ENCODE assay signal across 16 cellular contexts in the genomic region with DNA sequence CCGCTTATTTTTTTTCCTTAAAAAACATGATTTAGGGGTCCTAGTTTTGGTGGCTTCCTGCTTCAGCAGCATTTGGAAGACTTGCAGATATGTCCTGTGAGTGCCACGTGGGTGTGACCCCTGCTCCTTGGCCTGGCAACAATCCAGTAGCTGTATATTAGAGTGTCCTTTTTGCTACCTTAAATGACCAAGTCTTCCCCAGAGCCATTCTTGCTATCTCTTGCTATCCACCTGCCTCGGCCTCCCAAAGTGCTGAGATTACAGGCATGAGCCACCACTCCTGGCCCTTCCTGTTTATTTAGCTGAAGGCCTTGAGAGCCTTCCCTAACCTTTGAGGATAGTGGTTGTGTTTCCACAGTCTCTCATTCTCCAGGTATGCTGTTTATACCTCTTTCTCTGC. TPM values are rescaled to one million over a fixed set of nuclear protein-coding genes. Genes with fewer than 3 reads are reported as not detected.
A peak's percentile ranks its signal among the peaks of the same experiment; 100 is the strongest.
DNase-seq lines count a peak whose midpoint lies in the region; ATAC-seq and TF ChIP-seq lines count a peak whose summit lies in the region.
"Had no signal": no experiment of that assay in that cellular context is flagged by ENCODE, and none has a peak within 500 bp of the region (broad histone marks: within the 10 kb centered on the region; RNA-seq: fewer than 3 reads in every experiment).

No MANE protein-coding gene starts in this region.

- H3K4me1 ChIP-seq in lung (ENCODE audit: control insufficient read depth in 2 of 2, insufficient read depth in 2 of 2, low read length in 2 of 2): peaks cover 14 to 39% of the 10 kb centered on the region in 2 donors
- H3K4me1 ChIP-seq in transverse colon: peaks cover 25 to 93% (median 71%) of the 10 kb centered on the region in 4 donors

- no peak for TF ChIP-seq EP300 in transverse colon (IDR thresholded peaks at IDR 0.05; ENCODE audit: low read depth)

- CTCF ChIA-PET in activated CD8-positive, alpha-beta T cell treated with anti-CD3 and anti-CD28 coated beads, Interleukin-2, amount 10 ng/mL, durations not matched to agents 7 days and 5 days (lab: Charles Lee): interaction anchor here (1.1 to 2.1 kb wide), 3 partner anchors 16 to 190 kb away, joined by 3 to 4 read pairs (median 3); no protein-coding TSS in a partner anchor
- CTCF ChIA-PET in activated CD8-positive, alpha-beta T cell treated with anti-CD3 and anti-CD28 coated beads for 36 hours (lab: Charles Lee): interaction anchor here (1.4 kb wide), 1 partner anchor 64 kb away, joined by 3 read pairs; no protein-coding TSS in a partner anchor

- H3K4me1 Mint-ChIP-seq in activated CD8-positive, alpha-beta T cell treated with anti-CD3 and anti-CD28 coated beads, Interleukin-2, amount 10 ng/mL, durations not matched to agents 7 days and 5 days (ENCODE audit: low read depth): peaks cover 7% of the 10 kb centered on the region
- peaks cover 8% of the 10 kb centered on the region for H3K4me1 Mint-ChIP-seq in activated CD8-positive, alpha-beta T cell treated with anti-CD3 and anti-CD28 coated beads for 36 hours (ENCODE audit: low read depth)
- H3K4me1 Mint-ChIP-seq in chondrocyte (ENCODE audit: low read depth) (peaks cover 70% of the 10 kb centered on the region), progenitor cell of endocrine pancreas (ENCODE audit: low read depth) (peaks cover 29% of the 10 kb centered on the region)

- intact Hi-C loops in activated CD8-positive, alpha-beta T cell treated with anti-CD3 and anti-CD28 coated beads for 36 hours (cut with micrococcal nuclease): no loop called here
- intact Hi-C loops in transverse colon (cut with DNase I; ENCODE audit: low total_unique reads): loop anchor here (2.0 kb wide), 1 partner anchor 14 kb away; no protein-coding TSS in a partner anchor

- H3K36me3 ChIP-seq in lung (ENCODE audit: control insufficient read depth in 2 of 2, insufficient read depth in 2 of 2, low read length in 2 of 2) (peaks cover 0 to 7% of the 10 kb centered on the region in 2 donors), transverse colon (no peaks in the 10 kb centered on the region)

- H3K9me3 ChIP-seq in lung (ENCODE audit: control insufficient read depth in 2 of 2, insufficient read depth in 1 of 2, low read length in 1 of 2): peaks cover 0 to 1% of the 10 kb centered on the region in 2 donors
- no peaks in the 10 kb centered on the region for H3K9me3 ChIP-seq in transverse colon
- H3K9me3 ChIP-seq: sigmoid colon had no signal

- peak overlapping the region; percentile 42 to 55 for H3K27ac ChIP-seq in lung (ENCODE audit: low read depth in 1 of 2, low read length in 1 of 2)
- peak overlapping the region; percentile 92 to 95 (median 93) for H3K27ac ChIP-seq in transverse colon

- in situ Hi-C loops in transverse colon (cut with MboI; ENCODE audit: low pct_ligation_motif_present in 1 of 4, low pct_unique_long_range_greater_than_20kb in 1 of 4, low sequenced_read_pairs in 3 of 4): no loop called here

- no peaks in the 10 kb centered on the region for H3K27me3 Mint-ChIP-seq in activated CD8-positive, alpha-beta T cell treated with anti-CD3 and anti-CD28 coated beads, Interleukin-2, amount 10 ng/mL, durations not matched to agents 7 days and 5 days (ENCODE audit: low read depth)
- no peaks in the 10 kb centered on the region for H3K27me3 Mint-ChIP-seq in activated CD8-positive, alpha-beta T cell treated with anti-CD3 and anti-CD28 coated beads for 36 hours
- H3K27me3 Mint-ChIP-seq in chondrocyte (ENCODE audit: low read depth) (no peaks in the 10 kb centered on the region), progenitor cell of endocrine pancreas (no peaks in the 10 kb centered on the region)

- H3K4me3 ChIP-seq in lung (no peak overlapping the region), transverse colon (no peak overlapping the region)
- H3K4me3 ChIP-seq: sigmoid colon had no signal

- no peaks in the 10 kb centered on the region for H3K9me3 Mint-ChIP-seq in activated CD8-positive, alpha-beta T cell treated with anti-CD3 and anti-CD28 coated beads, Interleukin-2, amount 10 ng/mL, durations not matched to agents 7 days and 5 days (ENCODE audit: insufficient read depth)
- H3K9me3 Mint-ChIP-seq in activated CD8-positive, alpha-beta T cell treated with anti-CD3 and anti-CD28 coated beads for 36 hours: no peaks in the 10 kb centered on the region
- no peaks in the 10 kb centered on the region for H3K9me3 Mint-ChIP-seq in chondrocyte (ENCODE audit: low read depth)
- no peaks in the 10 kb centered on the region for H3K9me3 Mint-ChIP-seq in progenitor cell of endocrine pancreas (ENCODE audit: low read depth)

- POLR2A ChIA-PET in activated CD8-positive, alpha-beta T cell treated with anti-CD3 and anti-CD28 coated beads, Interleukin-2, amount 10 ng/mL, durations not matched to agents 7 days and 5 days (lab: Charles Lee): no interaction called here
- POLR2A ChIA-PET in activated CD8-positive, alpha-beta T cell treated with anti-CD3 and anti-CD28 coated beads for 36 hours (lab: Charles Lee): interaction anchor here (0.6 to 1.0 kb wide), 2 partner anchors 11 to 81 kb away, joined by 3 read pairs; no protein-coding TSS in a partner anchor

- no peak for ATAC-seq in activated CD8-positive, alpha-beta T cell treated with anti-CD3 and anti-CD28 coated beads, Interleukin-2, amount 10 ng/mL, durations not matched to agents 7 days and 5 days
- no peak for ATAC-seq in activated CD8-positive, alpha-beta T cell treated with anti-CD3 and anti-CD28 coated beads for 36 hours
- no peak for ATAC-seq in lung (ENCODE audit: insufficient read depth, low FRiP score)
- ATAC-seq in HG02970 (IDR thresholded peaks at IDR 0.05; ENCODE audit: low FRiP score, unreplicated experiment): no peak
- no peak for ATAC-seq in stimulated activated naive CD8-positive, alpha-beta T cell treated with anti-CD3 and anti-CD28 coated beads, Interleukin-15, Interleukin-2, amounts not matched to agents 100 U/mL and 50 U/mL, for 24 hours
- ATAC-seq: esophagus mucosa had no signal

- peaks cover 3% of the 10 kb centered on the region for H3K36me3 Mint-ChIP-seq in activated CD8-positive, alpha-beta T cell treated with anti-CD3 and anti-CD28 coated beads, Interleukin-2, amount 10 ng/mL, durations not matched to agents 7 days and 5 days (ENCODE audit: low read depth)
- H3K36me3 Mint-ChIP-seq in activated CD8-positive, alpha-beta T cell treated with anti-CD3 and anti-CD28 coated beads for 36 hours (ENCODE audit: low read depth): peaks cover 19% of the 10 kb centered on the region
- H3K36me3 Mint-ChIP-seq in chondrocyte (ENCODE audit: low read depth): no peaks in the 10 kb centered on the region
- peaks cover 6% of the 10 kb centered on the region for H3K36me3 Mint-ChIP-seq in progenitor cell of endocrine pancreas (ENCODE audit: insufficient read depth)

- 40 to 54% methylated on average over 3 of the region's 3 CpGs for WGBS in lung, 2 donors
- WGBS in transverse colon (ENCODE audit: low coverage in 1 of 2), 2 donors: 44 to 70% methylated on average over 1 to 3 of the region's 3 CpGs

- H3K4me3 Mint-ChIP-seq in activated CD8-positive, alpha-beta T cell treated with anti-CD3 and anti-CD28 coated beads, Interleukin-2, amount 10 ng/mL, durations not matched to agents 7 days and 5 days: no peak overlapping the region
- no peak overlapping the region for H3K4me3 Mint-ChIP-seq in activated CD8-positive, alpha-beta T cell treated with anti-CD3 and anti-CD28 coated beads for 36 hours
- H3K4me3 Mint-ChIP-seq in chondrocyte (ENCODE audit: unreplicated experiment) (no peak overlapping the region), progenitor cell of endocrine pancreas (ENCODE audit: low read depth) (no peak overlapping the region)

- no peak for TF ChIP-seq POLR2A in transverse colon (IDR thresholded peaks at IDR 0.05)

- H3K27ac Mint-ChIP-seq in activated CD8-positive, alpha-beta T cell treated with anti-CD3 and anti-CD28 coated beads, Interleukin-2, amount 10 ng/mL, durations not matched to agents 7 days and 5 days: peak overlapping the region; percentile 39
- H3K27ac Mint-ChIP-seq in activated CD8-positive, alpha-beta T cell treated with anti-CD3 and anti-CD28 coated beads for 36 hours: no peak overlapping the region
- H3K27ac Mint-ChIP-seq in chondrocyte (ENCODE audit: unreplicated experiment): peak overlapping the region; percentile 50
- H3K27ac Mint-ChIP-seq in progenitor cell of endocrine pancreas: no peak overlapping the region

- DNase-seq in activated CD8-positive, alpha-beta T cell treated with anti-CD3 and anti-CD28 coated beads, Interleukin-2, amount 10 ng/mL, durations not matched to agents 7 days and 5 days: no peak
- no peak for DNase-seq in activated CD8-positive, alpha-beta T cell treated with anti-CD3 and anti-CD28 coated beads for 36 hours
- DNase-seq in chondrocyte (ENCODE audit: low spot score) (no peak), lung (ENCODE audit: low spot score) (no peak), transverse colon (no peak), progenitor cell of endocrine pancreas (ENCODE audit: low spot score, unreplicated experiment) (no peak)
- DNase-seq in stimulated activated naive CD8-positive, alpha-beta T cell treated with anti-CD3 and anti-CD28 coated beads, Interleukin-15, Interleukin-2, amounts not matched to agents 100 U/mL and 50 U/mL, for 24 hours: no peak
- DNase-seq: activated CD4-positive, CD25-positive, alpha-beta regulatory T cell; amygdala; islet precursor cell; NCI-H524; stimulated activated CD4-positive, alpha-beta T cell treated with anti-CD3 and anti-CD28 coated beads, Interleukin-4, amount 100 ng/mL, for 4 hours; SW 1271 had no signal

- no peak for TF ChIP-seq CTCF in activated CD8-positive, alpha-beta T cell treated with anti-CD3 and anti-CD28 coated beads for 36 hours (IDR thresholded peaks at IDR 0.05)
- TF ChIP-seq CTCF in chondrocyte (IDR thresholded peaks at IDR 0.05) (no peak), lung (IDR thresholded peaks at IDR 0.05; ENCODE audit: control extremely low read depth, extremely low read depth) (no peak), transverse colon (IDR thresholded peaks at IDR 0.05) (no peak), progenitor cell of endocrine pancreas (IDR thresholded peaks at IDR 0.05; ENCODE audit: unreplicated experiment) (no peak)

- H3K27me3 ChIP-seq in lung (ENCODE audit: control insufficient read depth, insufficient read depth): no peaks in the 10 kb centered on the region
- H3K27me3 ChIP-seq in transverse colon: no peaks in the 10 kb centered on the region
- H3K27me3 ChIP-seq: sigmoid colon had no signal

RNA-seq across cellular contexts. Expression of a gene that starts 17.0 kb away (rescaled TPM):
- 10 to 100 TPM; 13.7 to 16.1 TPM for total RNA-seq in activated CD8-positive, alpha-beta T cell treated with anti-CD3 and anti-CD28 coated beads, Interleukin-2, amount 10 ng/mL, durations not matched to agents 7 days and 5 days
- total RNA-seq in activated CD8-positive, alpha-beta T cell treated with anti-CD3 and anti-CD28 coated beads for 36 hours: 10 to 100 TPM; 29.9 to 33.5 TPM
- 35.9 to 40.0 TPM (median 37.7 TPM) in 3 replicates for total RNA-seq in chondrocyte
- 10 to 100 TPM; 32.0 to 61.7 TPM for total RNA-seq in lung
- 10 to 100 TPM; 20.8 to 29.4 TPM for polyA plus RNA-seq in lung
- total RNA-seq in transverse colon: 1,000 to 10,000 TPM in 1 of 4 donors, 100 to 1,000 TPM in 1, 10 to 100 TPM in 2; 85.1 to 1,315 (median 121) TPM
- total RNA-seq in progenitor cell of endocrine pancreas: 32.1 and 34.1 TPM in 2 replicates

RNA-seq across cellular contexts. Expression of a gene that starts 52.8 kb away (rescaled TPM):
- total RNA-seq in activated CD8-positive, alpha-beta T cell treated with anti-CD3 and anti-CD28 coated beads, Interleukin-2, amount 10 ng/mL, durations not matched to agents 7 days and 5 days: 10 to 100 TPM; 21.0 to 22.6 TPM
- 10 to 100 TPM; 18.5 to 19.1 TPM for total RNA-seq in activated CD8-positive, alpha-beta T cell treated with anti-CD3 and anti-CD28 coated beads for 36 hours
- total RNA-seq in chondrocyte (15.5 to 20.2 TPM (median 16.7 TPM) in 3 replicates), lung (10 to 100 TPM in 1 of 2 donors, 1 to 10 TPM in 1; 9.1 to 19.7 TPM), transverse colon (10 to 100 TPM; 17.5 to 41.5 (median 23.8) TPM), progenitor cell of endocrine pancreas (15.6 and 16.2 TPM in 2 replicates)
- 10 to 100 TPM; 12.3 to 16.2 TPM for polyA plus RNA-seq in lung

RNA-seq across cellular contexts. Expression of a gene that starts 53.0 kb away (rescaled TPM):
- total RNA-seq in activated CD8-positive, alpha-beta T cell treated with anti-CD3 and anti-CD28 coated beads, Interleukin-2, amount 10 ng/mL, durations not matched to agents 7 days and 5 days: 10 to 100 TPM; 79.4 to 82.0 TPM
- total RNA-seq in activated CD8-positive, alpha-beta T cell treated with anti-CD3 and anti-CD28 coated beads for 36 hours: 100 to 1,000 TPM; 112 to 133 TPM
- total RNA-seq in chondrocyte (44.2 to 52.7 TPM (median 44.6 TPM) in 3 replicates), lung (10 to 100 TPM; 17.9 to 75.3 TPM), transverse colon (10 to 100 TPM; 60.7 to 96.1 (median 72.8) TPM), progenitor cell of endocrine pancreas (61.5 and 66.1 TPM in 2 replicates)
- 10 to 100 TPM; 43.6 to 60.2 TPM for polyA plus RNA-seq in lung

Comparison
In these comparisons a context has a peak if more than half of its experiments do, and no peak if none do; other contexts are left out.
1. H3K27ac Mint-ChIP-seq: peak in activated CD8-positive, alpha-beta T cell treated with anti-CD3 and anti-CD28 coated beads, Interleukin-2, amount 10 ng/mL, durations not matched to agents 7 days and 5 days (single experiment) and chondrocyte (single experiment); none in activated CD8-positive, alpha-beta T cell treated with anti-CD3 and anti-CD28 coated beads for 36 hours (single experiment) and progenitor cell of endocrine pancreas (single experiment).